In the genomic region with DNA sequence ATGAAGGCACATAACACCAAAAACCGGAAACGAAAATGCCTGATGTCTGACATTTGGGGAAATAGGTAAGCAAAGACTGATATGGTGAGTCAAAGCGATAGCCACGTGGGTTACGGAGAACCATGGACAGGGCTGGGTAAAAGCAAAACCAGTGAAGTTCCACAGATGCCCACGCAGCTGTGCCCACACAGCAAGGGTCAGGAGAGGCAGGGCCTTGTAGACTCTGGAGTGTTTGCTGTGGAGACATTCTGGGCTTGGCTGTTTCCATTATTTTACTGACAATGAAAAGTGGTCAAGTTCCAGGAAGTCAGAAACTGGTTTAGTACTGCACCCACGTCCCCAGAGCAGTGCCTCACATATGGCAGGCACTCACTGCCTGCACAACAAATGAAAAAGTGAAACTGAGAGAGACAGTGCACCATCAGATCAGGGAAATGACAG, we compare ENCODE assay signal across 10 cellular contexts.
DNase-seq lines count a peak whose midpoint lies in the region; ATAC-seq and TF ChIP-seq lines count a peak whose summit lies in the region.
"Had no signal": no experiment of that assay in that cellular context is flagged by ENCODE, and none has a peak within 500 bp of the region (broad histone marks: within the 10 kb centered on the region; RNA-seq: fewer than 3 reads in every experiment).

No MANE protein-coding gene starts in this region.

- ATAC-seq in GM19395 (IDR thresholded peaks at IDR 0.05; ENCODE audit: unreplicated experiment) = peak; percentile 85
- ATAC-seq in HG03108 (IDR thresholded peaks at IDR 0.05; ENCODE audit: unreplicated experiment) = peak; percentile 84
- ATAC-seq: naive thymus-derived CD4-positive, alpha-beta T cell had no signal

- H3K4me3 ChIP-seq in GM12865 (ENCODE audit: low read depth, low read length) = no peak overlapping the region

- TF ChIP-seq CTCF in GM12865 (IDR thresholded peaks at IDR 0.05; ENCODE audit: insufficient read depth, low read depth, low read length, missing control alignments) = no peak

- in situ Hi-C loops in KBM-7 (cut with MboI; ENCODE audit: low pct_unique_long_range_greater_than_20kb, low sequenced_read_pairs) = no loop called here

- DNase-seq in GM12865 (ENCODE audit: low read depth) (peak; percentile 75), KBM-7 (no peak), dedifferentiated amniotic fluid mesenchymal stem cell (ENCODE audit: extremely low spot score) (no peak), putamen (ENCODE audit: low spot score) (no peak), pons (ENCODE audit: low spot score) (no peak)
- peak; percentile 63 to 66 for DNase-seq in activated T-cell treated with anti-CD3 and anti-CD28 coated beads, Interleukin-2, amount 50 U/mL, for 48 hours
- DNase-seq: DMS153 had no signal

Comparison
In these comparisons a context has a peak if more than half of its experiments do, and no peak if none do; other contexts are left out.
1. DNase-seq: peak in GM12865 (single experiment) and activated T-cell treated with anti-CD3 and anti-CD28 coated beads, Interleukin-2, amount 50 U/mL, for 48 hours (2 of 2); none in KBM-7 (single experiment), dedifferentiated amniotic fluid mesenchymal stem cell (single experiment), putamen (single experiment) and pons (single experiment).